ENCODE assay signal across 9 cellular contexts in the genomic region with DNA sequence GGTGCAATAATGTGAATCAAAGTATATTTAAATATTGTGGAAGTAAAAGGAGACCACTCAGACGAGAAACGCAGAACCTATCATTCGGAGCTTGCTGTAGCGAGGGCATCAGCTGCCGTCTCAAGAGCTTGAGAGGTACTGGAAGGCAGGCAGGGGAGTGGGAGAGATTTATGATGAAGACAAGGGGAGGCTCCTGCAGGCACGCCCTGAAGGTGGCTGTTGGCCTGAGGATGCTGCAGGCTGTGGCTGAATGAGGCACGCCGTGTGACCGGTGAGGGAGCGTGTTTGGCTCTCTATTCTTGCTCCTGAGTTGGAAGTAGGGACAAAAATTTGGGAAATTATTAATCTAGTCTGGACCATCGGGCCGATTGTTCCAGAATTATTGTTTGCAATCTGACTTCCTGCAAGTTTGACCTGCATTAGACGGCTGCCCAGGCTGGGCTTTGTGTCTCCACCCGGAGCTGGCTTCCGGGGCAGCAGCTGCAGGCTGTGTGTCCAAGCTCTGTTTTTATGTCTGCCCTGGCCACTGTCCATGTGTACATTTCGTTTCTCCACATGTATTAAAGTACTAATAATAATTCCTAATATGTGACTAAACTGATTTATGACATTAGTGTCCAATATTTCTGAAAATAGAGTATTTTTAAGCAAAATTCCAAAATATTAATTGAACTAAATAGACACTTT.
DNase-seq lines count a peak whose midpoint lies in the region; ATAC-seq and TF ChIP-seq lines count a peak whose summit lies in the region.
"Had no signal": no experiment of that assay in that cellular context is flagged by ENCODE, and none has a peak within 500 bp of the region (broad histone marks: within the 10 kb centered on the region; RNA-seq: fewer than 3 reads in every experiment).

No MANE protein-coding gene starts in this region.

- BruUV-seq in OCI-LY7 (replicated peaks; lab: Mats Ljungman, UMichigan): no TSS peak

- no peak overlapping the region for H3K4me2 ChIP-seq in OCI-LY7 (ENCODE audit: low read length)

- DNase-seq in AG08395 (ENCODE audit: low spot score): peak; percentile 25
- DNase-seq in cardiac septum (ENCODE audit: low spot score): peak; percentile 85
- DNase-seq in pons (ENCODE audit: low spot score): peak; percentile 7
- no peak for DNase-seq in NCI-H1105 treated with DMSO at 0.1 percent for 48 hours (lab: John Stamatoyannopoulos, UW)
- no peak for DNase-seq in OCI-LY7 (ENCODE audit: low spot score)
- no peak for DNase-seq in activated CD4-positive, alpha-beta T cell treated with anti-CD3 and anti-CD28 coated beads for 4 hours

- TF ChIP-seq CTCF in VCaP (conservative IDR thresholded peaks at IDR 0.05) (peak; percentile 38; the same call in 1 of the 2 replicates), OCI-LY7 (conservative IDR thresholded peaks at IDR 0.05; ENCODE audit: low read length) (no peak)

- POLR2A ChIA-PET in OCI-LY7 (lab: Charles Lee): no interaction called here

- no peaks in the 10 kb centered on the region for H4K20me1 ChIP-seq in OCI-LY7 (ENCODE audit: insufficient read depth, low read length)

- H3K79me2 ChIP-seq in OCI-LY7 (ENCODE audit: insufficient read depth, low read depth, low read length): no peaks in the 10 kb centered on the region

- CTCF ChIA-PET in OCI-LY7 (lab: Charles Lee; ENCODE audit: unreplicated experiment): no interaction called here

- no peak overlapping the region for H3K4me3 ChIP-seq in OCI-LY7 (ENCODE audit: low read depth, low read length, poor library complexity, severe bottlenecking)

- H2AFZ ChIP-seq in OCI-LY7 (ENCODE audit: low read length): no peak overlapping the region

- H3K27ac ChIP-seq in VCaP (peak overlapping the region; percentile 95), OCI-LY7 (ENCODE audit: low read depth, low read length, poor library complexity, severe bottlenecking) (no peak overlapping the region)

- no peaks in the 10 kb centered on the region for H3K9me3 ChIP-seq in OCI-LY7 (ENCODE audit: low read length)

- H3K9me2 ChIP-seq in OCI-LY7 (ENCODE audit: insufficient read depth, low read length): no peaks in the 10 kb centered on the region

- intact Hi-C loops in cardiac septum (cut with DNase I): loop anchor here (1.0 to 5.0 kb wide), 4 partner anchors 40 to 294 kb away; a partner anchor contains a TSS
- intact Hi-C loops in OCI-LY7 (cut with micrococcal nuclease; ENCODE audit: unreplicated experiment): no loop called here

- no peak for ATAC-seq in HG02642 (IDR thresholded peaks at IDR 0.05; ENCODE audit: poor library complexity, unreplicated experiment)
- ATAC-seq: stimulated activated memory B cell treated with anti-CD40 and anti-IgM and Interleukin-4, amounts not matched to agents 10 μg/mL and 1 μg/mL and 100 μg/mL, for 72 hours had no signal

- no peaks in the 10 kb centered on the region for H3K36me3 ChIP-seq in OCI-LY7 (ENCODE audit: insufficient read depth, low read length)

- H3K4me1 ChIP-seq in OCI-LY7 (ENCODE audit: insufficient read depth, low read length, poor library complexity, severe bottlenecking): no peaks in the 10 kb centered on the region

Comparison
In these comparisons a context has a peak if more than half of its experiments do, and no peak if none do; other contexts are left out.
1. DNase-seq: peak in AG08395 (single experiment), cardiac septum (single experiment) and pons (single experiment); none in NCI-H1105 treated with DMSO at 0.1 percent for 48 hours (single experiment), OCI-LY7 (single experiment) and activated CD4-positive, alpha-beta T cell treated with anti-CD3 and anti-CD28 coated beads for 4 hours (0 of 2).